Comparison of ENCODE assay signal across 8 cellular contexts in genomic region chr2:45009303-45009927, GRCh38. TPM values are rescaled to one million over a fixed set of nuclear protein-coding genes. Genes with fewer than 3 reads are reported as not detected.
DNase-seq lines count a peak whose midpoint lies in the region; ATAC-seq and TF ChIP-seq lines count a peak whose summit lies in the region.

TSS of gene SIX2 (minus strand) at chr2:45009452. CDS start at chr2:45009110, 342 bp downstream.

- H2BK12ac ChIP-seq in mesenchymal stem cell (ENCODE audit: low read length in 2 of 2): no peak within 1 kb of the TSS

- peak within 1 kb of the TSS in 1 of 2 experiments; percentile 63 for H3K23ac ChIP-seq in mesenchymal stem cell (ENCODE audit: low read length in 2 of 2)

- H3K27me3 ChIP-seq in mesenchymal stem cell (ENCODE audit: control insufficient read depth in 1 of 2, insufficient read depth in 1 of 2, low read length in 2 of 2) (peaks cover 12 to 59% of the 10 kb centered on the region in 2 experiments), tibial nerve (peaks cover 0 to 96% of the 10 kb centered on the region in 2 donors)

- TF ChIP-seq EP300 in tibial nerve (IDR thresholded peaks at IDR 0.05): no peak

- no peak within 1 kb of the TSS for H3K14ac ChIP-seq in mesenchymal stem cell (ENCODE audit: low read length in 2 of 2)

- H2BK15ac ChIP-seq in mesenchymal stem cell (ENCODE audit: low read depth, poor library complexity, severe bottlenecking): no peak within 1 kb of the TSS

- H3K18ac ChIP-seq in mesenchymal stem cell (ENCODE audit: low read depth in 1 of 2, low read length in 2 of 2): no peak within 1 kb of the TSS

- no peak for TF ChIP-seq CTCF in tibial nerve (IDR thresholded peaks at IDR 0.05)

- no peak within 1 kb of the TSS for H3K4ac ChIP-seq in mesenchymal stem cell (ENCODE audit: low read depth in 1 of 2, low read length in 2 of 2)

- H3K9me3 ChIP-seq in mesenchymal stem cell (ENCODE audit: control insufficient read depth, low read length) (no peaks in the 10 kb centered on the region), tibial nerve (no peaks in the 10 kb centered on the region)

- peaks cover 44% of the 10 kb centered on the region for H3K4me1 ChIP-seq in mesenchymal stem cell (ENCODE audit: control insufficient read depth, insufficient read depth, low read depth, low read length)
- peaks cover 0 to 82% (median 27%) of the 10 kb centered on the region in 4 donors for H3K4me1 ChIP-seq in tibial nerve

- H4K8ac ChIP-seq in mesenchymal stem cell (ENCODE audit: low read length): peak within 1 kb of the TSS; percentile 31

- peak within 1 kb of the TSS; percentile 73 for H3K4me2 ChIP-seq in mesenchymal stem cell (ENCODE audit: low read length, poor library complexity, severe bottlenecking)

- H3K4me3 ChIP-seq in mesenchymal stem cell (ENCODE audit: insufficient read depth in 1 of 2, low read depth in 1 of 2, low read length in 2 of 2): peak within 1 kb of the TSS; percentile 71 to 86
- H3K4me3 ChIP-seq in tibial nerve: peak within 1 kb of the TSS; percentile 23 to 54 (median 38)

- no peak within 1 kb of the TSS for H2AK5ac ChIP-seq in mesenchymal stem cell (ENCODE audit: low read length, severe bottlenecking)

- peak within 1 kb of the TSS; percentile 83 for H3K9ac ChIP-seq in mesenchymal stem cell (ENCODE audit: low read length)

- no peak within 1 kb of the TSS for H4K91ac ChIP-seq in mesenchymal stem cell (ENCODE audit: low read length)

- TF ChIP-seq POLR2A in tibial nerve (IDR thresholded peaks at IDR 0.05): no peak

- WGBS in mesenchymal stem cell: under 1% methylated on average over 57 of the region's 61 CpGs
- WGBS in tibial nerve, 2 donors: 1 to 2% methylated on average over 61 of the region's 61 CpGs

- DNase-seq in EH (ENCODE audit: low read depth) (peak; percentile 98), M059J (ENCODE audit: low read depth) (peak; percentile 95), SK-N-DZ (ENCODE audit: low spot score) (peak; percentile 98), epidermal melanocyte (ENCODE audit: insufficient read length, low spot score) (peak; percentile 98), mesenchymal stem cell (peak; percentile 78), tibial nerve (ENCODE audit: low spot score in 2 of 2) (peak; percentile 80 to 85), SKM-1 (lab: John Stamatoyannopoulos, UW; ENCODE audit: unreplicated experiment) (no peak)

- peak within 1 kb of the TSS; percentile 95 for H3K27ac ChIP-seq in mesenchymal stem cell (ENCODE audit: low read length, poor library complexity, severe bottlenecking)
- peak within 1 kb of the TSS; percentile 17 to 86 (median 45) for H3K27ac ChIP-seq in tibial nerve

- H2BK120ac ChIP-seq in mesenchymal stem cell (ENCODE audit: low read depth, low read length): no peak within 1 kb of the TSS

- H2AFZ ChIP-seq in mesenchymal stem cell (ENCODE audit: low read depth, low read length): no peak within 1 kb of the TSS

- H3K79me1 ChIP-seq in mesenchymal stem cell (replicated peaks; ENCODE audit: low read length, poor library complexity, severe bottlenecking): peaks cover 5% of the 10 kb centered on the region

- peaks cover 0 to 15% of the 10 kb centered on the region in 2 experiments for H3K36me3 ChIP-seq in mesenchymal stem cell (ENCODE audit: control insufficient read depth in 1 of 2, insufficient read depth in 2 of 2, low read depth in 1 of 2, low read length in 2 of 2)
- H3K36me3 ChIP-seq in tibial nerve: no peaks in the 10 kb centered on the region

- ATAC-seq in HG03460 (IDR thresholded peaks at IDR 0.05; ENCODE audit: unreplicated experiment): no peak

- H2BK5ac ChIP-seq in mesenchymal stem cell (ENCODE audit: low read depth, low read length, poor library complexity, severe bottlenecking): peak within 1 kb of the TSS; percentile 53

RNA-seq across cellular contexts. Expression of gene SIX2, which starts in this region (rescaled TPM):
- 0.37 TPM in 1 of 2 replicates, not detected in the other for total RNA-seq in M059J (2014; rRNA removed; shearing (Covaris generic))
- 24.4 and 30.2 TPM in 2 replicates for polyA plus RNA-seq in SK-N-DZ (2014; cell fraction: cytosol; rRNA removed)
- polyA plus RNA-seq in SK-N-DZ (2014; cell fraction: nucleus; rRNA removed): 15.2 and 18.0 TPM in 2 replicates
- 0.03 TPM for polyA plus RNA-seq in mesenchymal stem cell (2013, experiment 1 of 2)
- polyA plus RNA-seq in mesenchymal stem cell (2013, experiment 2 of 2): 0.04 TPM
- 1 to 10 TPM in 3 of 4 donors, under 1 TPM in 1; 0.87 to 4.9 (median 2.5) TPM for total RNA-seq in tibial nerve

Comparison
In these comparisons a context has a peak if more than half of its experiments do, and no peak if none do; other contexts are left out.
1. Peak in DNase-seq in M059J; RNA of the gene not detected or under 1 TPM.